8 cellular contexts compared by ENCODE assay signal in genomic region chr1:114757455-114758250, GRCh38. TPM values are rescaled to one million over a fixed set of nuclear protein-coding genes. Genes with fewer than 3 reads are reported as not detected.
DNase-seq lines count a peak whose midpoint lies in the region; ATAC-seq and TF ChIP-seq lines count a peak whose summit lies in the region.

TSS of gene CSDE1 (minus strand) at chr1:114757984. CDS start at chr1:114739890, 18,094 bp downstream.

- DNase-seq in NCI-H1694 (lab: John Stamatoyannopoulos, UW) (peak; percentile 98), amniotic stem cell (lab: John Stamatoyannopoulos, UW) (peak; percentile 94), heart right ventricle (peak; percentile 95 to 98), posterior vena cava (ENCODE audit: low spot score) (peak; percentile 99), upper lobe of right lung (peak; percentile 98)

- peak in 7 of 9 donors; percentile 37 to 64 (median 42) for TF ChIP-seq CTCF in heart right ventricle (IDR thresholded peaks at IDR 0.05)
- TF ChIP-seq CTCF in upper lobe of right lung (IDR thresholded peaks at IDR 0.05), result peak; percentile 39

- 0% methylated on average over 50 of the region's 50 CpGs for WGBS in heart right ventricle, 2 donors

- H3K36me3 ChIP-seq in heart right ventricle (peaks cover 0 to 7% (median 0%) of the 10 kb centered on the region in 9 donors), upper lobe of right lung (no peaks in the 10 kb centered on the region)

- peak; percentile 93 for TF ChIP-seq POLR2A in GM15510 (IDR thresholded peaks at IDR 0.05; ENCODE audit: borderline replicate concordance, extremely low read depth, insufficient read length)

- peak within 1 kb of the TSS; percentile 100 for H3K27ac Mint-ChIP-seq in T-helper 1 cell treated with Interleukin-12 subunit alpha and Interleukin-12 subunit beta and Interleukin-4 antibody, amounts not matched to agents 30 μg/mL and 1 μg/mL, for 36 hours

- H3K9me3 Mint-ChIP-seq in T-helper 1 cell treated with Interleukin-12 subunit alpha and Interleukin-12 subunit beta and Interleukin-4 antibody, amounts not matched to agents 30 μg/mL and 1 μg/mL, for 36 hours, result peaks cover 5% of the 10 kb centered on the region

- intact Hi-C loops in heart right ventricle (cut with DNase I), result loop anchor here in 5 of 10 donors (2.0 to 5.0 kb wide), 7 partner anchors 40 to 410 kb away; partner anchors contain the start of genes BCAS2 (in 2 of the 5), TRIM33 (in 2 of the 5), DENND2C (in 1 of the 5) and NRAS (in 1 of the 5)
- intact Hi-C loops in posterior vena cava (cut with DNase I), result no loop called here
- intact Hi-C loops in upper lobe of right lung (cut with DNase I), result no loop called here

- H3K9me3 ChIP-seq in heart right ventricle (no peaks in the 10 kb centered on the region), upper lobe of right lung (no peaks in the 10 kb centered on the region)

- H3K36me3 Mint-ChIP-seq in T-helper 1 cell treated with Interleukin-12 subunit alpha and Interleukin-12 subunit beta and Interleukin-4 antibody, amounts not matched to agents 30 μg/mL and 1 μg/mL, for 36 hours (ENCODE audit: low read depth), result peaks cover 22% of the 10 kb centered on the region

- H3K27me3 Mint-ChIP-seq in T-helper 1 cell treated with Interleukin-12 subunit alpha and Interleukin-12 subunit beta and Interleukin-4 antibody, amounts not matched to agents 30 μg/mL and 1 μg/mL, for 36 hours (ENCODE audit: low read depth), result no peaks in the 10 kb centered on the region

- peak within 1 kb of the TSS; percentile 99 for H3K4me3 Mint-ChIP-seq in T-helper 1 cell treated with Interleukin-12 subunit alpha and Interleukin-12 subunit beta and Interleukin-4 antibody, amounts not matched to agents 30 μg/mL and 1 μg/mL, for 36 hours

- H3K4me3 ChIP-seq in heart right ventricle (peak within 1 kb of the TSS; percentile 70 to 97 (median 92)), upper lobe of right lung (peak within 1 kb of the TSS; percentile 97)

- H3K4me1 ChIP-seq in heart right ventricle (peaks cover 3 to 52% (median 45%) of the 10 kb centered on the region in 9 donors), upper lobe of right lung (peaks cover 44% of the 10 kb centered on the region)

- peaks cover 41% of the 10 kb centered on the region for H3K4me1 Mint-ChIP-seq in T-helper 1 cell treated with Interleukin-12 subunit alpha and Interleukin-12 subunit beta and Interleukin-4 antibody, amounts not matched to agents 30 μg/mL and 1 μg/mL, for 36 hours (ENCODE audit: low read depth)

- H3K27ac ChIP-seq in heart right ventricle (peak within 1 kb of the TSS; percentile 92 to 100 (median 98)), upper lobe of right lung (peak within 1 kb of the TSS; percentile 100)

- ATAC-seq in HG02885 (IDR thresholded peaks at IDR 0.05; ENCODE audit: poor library complexity, unreplicated experiment), result peak; percentile 81
- peak; percentile 97 to 99 (median 98) for ATAC-seq in heart right ventricle
- peak; percentile 97 for ATAC-seq in upper lobe of right lung

- H3K27me3 ChIP-seq in heart right ventricle (no peaks in the 10 kb centered on the region), upper lobe of right lung (no peaks in the 10 kb centered on the region)

RNA-seq across cellular contexts. Expression of gene CSDE1, which starts in this region (rescaled TPM):
- total RNA-seq in heart right ventricle, result 1,000 to 10,000 TPM in 1 of 10 donors, 100 to 1,000 TPM in 9; 720 to 1,012 (median 916) TPM
- polyA plus RNA-seq in heart right ventricle, result 100 to 1,000 TPM; 137 to 233 TPM
- 100 to 1,000 TPM; 724 to 865 TPM for total RNA-seq in posterior vena cava
- total RNA-seq in upper lobe of right lung, result 551 TPM

Comparison
In these comparisons a context has a peak if more than half of its experiments do, and no peak if none do; other contexts are left out.
1. Peak in every context shown above with its lines: DNase-seq, ATAC-seq, H3K4me3 ChIP-seq and H3K27ac ChIP-seq.